In the genomic region with DNA sequence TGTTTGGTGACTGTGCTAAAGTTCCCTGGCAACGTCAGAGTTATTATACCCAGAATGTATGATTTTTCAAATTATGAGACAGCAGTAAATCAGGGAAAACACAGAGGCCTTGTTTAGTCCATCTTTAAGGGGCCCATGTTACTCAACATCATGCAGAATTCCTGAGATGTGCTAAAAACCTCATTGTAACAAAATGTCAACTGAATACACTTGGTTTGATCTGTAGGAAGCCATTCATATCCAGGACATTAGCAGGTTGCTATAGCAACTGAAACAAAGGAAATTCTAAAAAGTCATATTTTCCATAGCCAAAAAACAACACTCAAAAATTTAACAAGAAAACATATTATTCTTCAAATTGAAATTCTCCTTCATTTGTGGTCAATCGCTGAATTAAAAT, we compare ENCODE assay signal across 17 cellular contexts.
"Had no signal": no experiment of that assay in that cellular context is flagged by ENCODE, and none has a peak within 500 bp of the region (broad histone marks: within the 10 kb centered on the region; RNA-seq: fewer than 3 reads in every experiment).

No MANE protein-coding gene starts in this region.

- FAIRE-seq: colon, islet of Langerhans had no signal

- H3K27me3 ChIP-seq: tibial nerve, uterus had no signal

- H3K4me3 ChIP-seq: lower lobe of right lung, psoas muscle, tibial nerve, uterus had no signal

- H3K4me1 ChIP-seq: lower lobe of right lung, psoas muscle had no signal

- H3K36me3 ChIP-seq: lower lobe of right lung, uterus had no signal

- ATAC-seq: activated CD8-positive, alpha-beta T cell treated with anti-CD3 and anti-CD28 coated beads for 36 hours; activated T-cell treated with anti-CD3 and anti-CD28 coated beads, Interleukin-2, amount 50 U/mL, for 4 hours; left colon; lower lobe of right lung; natural killer cell; psoas muscle; WTC11 had no signal

- H3K27ac ChIP-seq: lower lobe of right lung, psoas muscle had no signal

- H3K9me3 ChIP-seq: lower lobe of right lung, psoas muscle, tibial nerve, uterus had no signal

- DNase-seq: activated CD4-positive, alpha-beta T cell treated with anti-CD3 and anti-CD28 coated beads for 4 hours; activated CD8-positive, alpha-beta T cell treated with anti-CD3 and anti-CD28 coated beads for 36 hours; activated effector memory CD4-positive, alpha-beta T cell treated with Interleukin-2 at 50 U/mL for 16 hours; activated naive CD4-positive, alpha-beta T cell treated with anti-CD3 and anti-CD28 coated beads, Interleukin-2, amount 50 U/mL, for 16 hours; activated T-cell treated with anti-CD3 and anti-CD28 coated beads, Interleukin-2, amount 50 U/mL, for 4 hours; effector CD8-positive, alpha-beta T cell; left colon; lower lobe of right lung; natural killer cell; occipital lobe; psoas muscle; stimulated activated CD4-positive, alpha-beta T cell treated with anti-CD3 and anti-CD28 coated beads, Interleukin-2, amount 100 ng/mL, for 24 hours; uterus had no signal
